In the genomic region with DNA sequence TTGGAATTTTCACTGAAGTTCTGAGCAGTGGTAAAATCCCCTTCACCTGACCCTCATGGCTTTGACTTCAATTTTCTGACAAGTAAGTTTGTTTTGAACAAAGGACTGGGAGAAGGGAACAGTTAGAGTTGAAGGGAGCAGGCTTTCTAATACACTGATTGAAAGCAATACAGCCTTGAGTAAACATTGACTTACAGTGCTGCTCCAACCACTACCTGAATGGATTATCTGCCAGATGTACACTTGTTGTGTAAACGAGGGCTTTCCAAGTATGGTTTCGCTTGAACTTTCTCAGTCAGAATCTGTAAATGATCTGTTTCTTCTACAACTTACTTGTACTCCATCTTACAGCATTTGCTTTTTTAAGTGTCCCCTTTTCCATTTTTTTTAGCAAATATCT, we compare ENCODE assay signal across 26 cellular contexts.
DNase-seq lines count a peak whose midpoint lies in the region; ATAC-seq lines count a peak whose summit lies in the region.
"Had no signal": no experiment of that assay in that cellular context is flagged by ENCODE, and none has a peak within 500 bp of the region (broad histone marks: within the 10 kb centered on the region; RNA-seq: fewer than 3 reads in every experiment).

No MANE protein-coding gene starts in this region.

- H3K27me3 ChIP-seq in naive thymus-derived CD4-positive, alpha-beta T cell (ENCODE audit: control insufficient read depth in 2 of 2, insufficient read depth in 2 of 2, low read length in 2 of 2): no peaks in the 10 kb centered on the region
- H3K27me3 ChIP-seq: colonic mucosa, gastrocnemius medialis, upper lobe of right lung had no signal

- H3K4me3 ChIP-seq in naive thymus-derived CD4-positive, alpha-beta T cell (ENCODE audit: low read length): no peak overlapping the region
- H3K4me3 ChIP-seq: colonic mucosa, gastrocnemius medialis, skin epidermis, upper lobe of right lung had no signal

- no peaks in the 10 kb centered on the region for H3K36me3 ChIP-seq in naive thymus-derived CD4-positive, alpha-beta T cell (ENCODE audit: control insufficient read depth in 2 of 3, insufficient read depth in 3 of 3, low read length in 3 of 3)
- H3K36me3 ChIP-seq: colonic mucosa, gastrocnemius medialis, upper lobe of right lung had no signal

- no peaks in the 10 kb centered on the region for H3K4me1 Mint-ChIP-seq in naive thymus-derived CD4-positive, alpha-beta T cell
- H3K4me1 Mint-ChIP-seq: activated naive CD4-positive, alpha-beta T cell treated with anti-CD3 and anti-CD28 coated beads, Interleukin-2, amount 50 U/mL, for 24 hours; IgD-negative memory B cell; immature natural killer cell had no signal

- no peak overlapping the region for H3K27ac Mint-ChIP-seq in naive thymus-derived CD4-positive, alpha-beta T cell
- H3K27ac Mint-ChIP-seq: activated naive CD4-positive, alpha-beta T cell treated with anti-CD3 and anti-CD28 coated beads, Interleukin-2, amount 50 U/mL, for 24 hours; CD4-positive, alpha-beta T cell; endodermal cell; IgD-negative memory B cell; immature natural killer cell; WTC11 had no signal

- no peak overlapping the region for H3K4me3 Mint-ChIP-seq in naive thymus-derived CD4-positive, alpha-beta T cell
- H3K4me3 Mint-ChIP-seq: activated naive CD4-positive, alpha-beta T cell treated with anti-CD3 and anti-CD28 coated beads, Interleukin-2, amount 50 U/mL, for 24 hours; CD4-positive, alpha-beta T cell; endodermal cell; IgD-negative memory B cell; immature natural killer cell; WTC11 had no signal

- H3K27me3 Mint-ChIP-seq in naive thymus-derived CD4-positive, alpha-beta T cell: no peaks in the 10 kb centered on the region
- H3K27me3 Mint-ChIP-seq: activated naive CD4-positive, alpha-beta T cell treated with anti-CD3 and anti-CD28 coated beads, Interleukin-2, amount 50 U/mL, for 24 hours; CD4-positive, alpha-beta T cell; IgD-negative memory B cell had no signal

- no peak overlapping the region for H3K27ac ChIP-seq in naive thymus-derived CD4-positive, alpha-beta T cell (ENCODE audit: low read depth, low read length)
- H3K27ac ChIP-seq: 22Rv1, colonic mucosa, gastrocnemius medialis, skin epidermis, upper lobe of right lung had no signal

- no peaks in the 10 kb centered on the region for H3K9me3 ChIP-seq in naive thymus-derived CD4-positive, alpha-beta T cell (ENCODE audit: control insufficient read depth in 2 of 3, low read length in 3 of 3)
- H3K9me3 ChIP-seq: colonic mucosa, gastrocnemius medialis, upper lobe of right lung had no signal

- intact Hi-C loops in left colon (cut with DNase I, micrococcal nuclease): no loop called here
- intact Hi-C loops in naive thymus-derived CD4-positive, alpha-beta T cell (cut with micrococcal nuclease): no loop called here

- peak; percentile 83 for ATAC-seq in left colon
- no peak for ATAC-seq in HG03342 (IDR thresholded peaks at IDR 0.05; ENCODE audit: unreplicated experiment)
- no peak for ATAC-seq in naive thymus-derived CD4-positive, alpha-beta T cell
- ATAC-seq: gastrocnemius medialis, left lobe of liver, upper lobe of right lung, WTC11 had no signal

- CTCF ChIA-PET in naive thymus-derived CD4-positive, alpha-beta T cell (lab: Charles Lee): no interaction called here

- peaks cover 0 to 39% (median 8%) of the 10 kb centered on the region in 11 donors for H3K9me3 Mint-ChIP-seq in naive thymus-derived CD4-positive, alpha-beta T cell
- H3K9me3 Mint-ChIP-seq: endodermal cell had no signal

- H3K4me1 ChIP-seq in naive thymus-derived CD4-positive, alpha-beta T cell (ENCODE audit: control insufficient read depth in 2 of 2, insufficient read depth in 2 of 2, low read length in 2 of 2): no peaks in the 10 kb centered on the region
- H3K4me1 ChIP-seq: colonic mucosa, gastrocnemius medialis, upper lobe of right lung had no signal

- DNase-seq in DMS 273 (lab: John Stamatoyannopoulos, UW; ENCODE audit: unreplicated experiment) (peak; percentile 16), DMS 273 treated with DMSO at 0.1 percent for 48 hours (lab: John Stamatoyannopoulos, UW) (no peak), NCI-H1436 treated with DMSO at 0.1 percent for 48 hours (lab: John Stamatoyannopoulos, UW) (peak; percentile 48), NCI-H748 treated with DMSO at 0.1 percent for 48 hours (lab: John Stamatoyannopoulos, UW) (peak; percentile 82), left colon (no peak), A172 (ENCODE audit: low spot score) (no peak)
- no peak for DNase-seq in naive thymus-derived CD4-positive, alpha-beta T cell
- DNase-seq: activated CD8-positive, alpha-beta memory T cell treated with anti-CD3 and anti-CD28 coated beads, Interleukin-2, amount 50 U/mL, for 4 hours; anterior cingulate cortex; CD4-positive, alpha-beta T cell; colonic mucosa; endodermal cell; gastrocnemius medialis; hippocampal formation; immature natural killer cell; NCI-H1694; nucleus accumbens; T1000; upper lobe of right lung had no signal

- POLR2A ChIA-PET in naive thymus-derived CD4-positive, alpha-beta T cell (lab: Charles Lee): no interaction called here

- H3K36me3 Mint-ChIP-seq in naive thymus-derived CD4-positive, alpha-beta T cell: no peaks in the 10 kb centered on the region
- H3K36me3 Mint-ChIP-seq: activated naive CD4-positive, alpha-beta T cell treated with anti-CD3 and anti-CD28 coated beads, Interleukin-2, amount 50 U/mL, for 24 hours; IgD-negative memory B cell; immature natural killer cell; WTC11 had no signal

Comparison
In these comparisons a context has a peak if more than half of its experiments do, and no peak if none do; other contexts are left out.
1. DNase-seq: peak in DMS 273 (single experiment), NCI-H1436 treated with DMSO at 0.1 percent for 48 hours (single experiment) and NCI-H748 treated with DMSO at 0.1 percent for 48 hours (single experiment); none in DMS 273 treated with DMSO at 0.1 percent for 48 hours (single experiment), left colon (0 of 2), naive thymus-derived CD4-positive, alpha-beta T cell (0 of 9) and A172 (single experiment).